8 cellular contexts compared by ENCODE assay signal in genomic region chr16:30775381-30776099, GRCh38. TPM values are rescaled to one million over a fixed set of nuclear protein-coding genes. Genes with fewer than 3 reads are reported as not detected.
DNase-seq lines count a peak whose midpoint lies in the region; ATAC-seq and TF ChIP-seq lines count a peak whose summit lies in the region.

No MANE protein-coding gene starts in this region.

- no peak overlapping the region for H3K27ac ChIP-seq in CD4-positive, CD25-positive, alpha-beta regulatory T cell (ENCODE audit: insufficient read depth, low read length, poor library complexity, severe bottlenecking)
- H3K27ac ChIP-seq in ascending aorta, result peak overlapping the region; percentile 79 to 86
- peak overlapping the region; percentile 90 to 94 for H3K27ac ChIP-seq in right atrium auricular region
- peak overlapping the region; percentile 74 for H3K27ac ChIP-seq in vagina

- no peak overlapping the region for H3K27ac Mint-ChIP-seq in CD4-positive, CD25-positive, alpha-beta regulatory T cell

- ATAC-seq in CD4-positive, CD25-positive, alpha-beta regulatory T cell (ENCODE audit: low read depth in 2 of 2), result peak; percentile 77 to 78
- ATAC-seq in GM19463 (IDR thresholded peaks at IDR 0.05; ENCODE audit: unreplicated experiment), result peak; percentile 72

- peak overlapping the region; percentile 61 for H3K4me3 ChIP-seq in CD4-positive, CD25-positive, alpha-beta regulatory T cell (ENCODE audit: low read depth, low read length)
- H3K4me3 ChIP-seq in LNCaP clone FGC (ENCODE audit: low read depth, low read length), result peak overlapping the region; percentile 88
- H3K4me3 ChIP-seq in ascending aorta, result peak overlapping the region; percentile 75 to 86
- H3K4me3 ChIP-seq in right atrium auricular region, result peak overlapping the region; percentile 74
- peak overlapping the region; percentile 69 to 76 for H3K4me3 ChIP-seq in vagina

- peaks cover 15% of the 10 kb centered on the region for H3K36me3 Mint-ChIP-seq in CD4-positive, CD25-positive, alpha-beta regulatory T cell

- H3K4me3 Mint-ChIP-seq in CD4-positive, CD25-positive, alpha-beta regulatory T cell, result peak overlapping the region; percentile 72 to 90 (median 88)

- H3K27me3 ChIP-seq in CD4-positive, CD25-positive, alpha-beta regulatory T cell (ENCODE audit: control insufficient read depth, insufficient read depth, low read length), result peaks cover 2% of the 10 kb centered on the region
- H3K27me3 ChIP-seq in ascending aorta, result no peaks in the 10 kb centered on the region
- no peaks in the 10 kb centered on the region for H3K27me3 ChIP-seq in right atrium auricular region
- H3K27me3 ChIP-seq in vagina, result no peaks in the 10 kb centered on the region

- H3K36me3 ChIP-seq in CD4-positive, CD25-positive, alpha-beta regulatory T cell (ENCODE audit: control insufficient read depth, insufficient read depth, low read length), result peaks cover 33% of the 10 kb centered on the region
- H3K36me3 ChIP-seq in ascending aorta, result peaks cover 27 to 34% of the 10 kb centered on the region in 2 donors
- H3K36me3 ChIP-seq in right atrium auricular region, result peaks cover 38% of the 10 kb centered on the region
- H3K36me3 ChIP-seq in vagina, result peaks cover 0 to 32% of the 10 kb centered on the region in 2 donors

- DNase-seq in CD4-positive, CD25-positive, alpha-beta regulatory T cell, result peak; percentile 17 to 75 (median 30)
- peak; percentile 49 for DNase-seq in LNCaP clone FGC (ENCODE audit: low read depth)
- peak; percentile 73 to 81 for DNase-seq in SW 1271 (lab: John Stamatoyannopoulos, UW)
- DNase-seq in ascending aorta (ENCODE audit: low spot score in 2 of 2), result peak; percentile 32 to 90
- peak; percentile 83 for DNase-seq in right atrium auricular region (ENCODE audit: low spot score)
- peak; percentile 93 for DNase-seq in posterior vena cava (ENCODE audit: low spot score)
- DNase-seq in vagina (ENCODE audit: extremely low spot score in 2 of 2), result no peak

- no peak for TF ChIP-seq CTCF in LNCaP clone FGC (IDR thresholded peaks at IDR 0.05; ENCODE audit: control insufficient read depth, extremely low read depth, insufficient read depth)
- TF ChIP-seq CTCF in ascending aorta (IDR thresholded peaks at IDR 0.05), result no peak
- no peak for TF ChIP-seq CTCF in right atrium auricular region (IDR thresholded peaks at IDR 0.05)
- no peak for TF ChIP-seq CTCF in vagina (IDR thresholded peaks at IDR 0.05)

- H3K9me3 ChIP-seq in CD4-positive, CD25-positive, alpha-beta regulatory T cell (ENCODE audit: control insufficient read depth in 2 of 2, low read length in 2 of 2), result no peaks in the 10 kb centered on the region
- H3K9me3 ChIP-seq in ascending aorta, result no peaks in the 10 kb centered on the region
- no peaks in the 10 kb centered on the region for H3K9me3 ChIP-seq in right atrium auricular region
- H3K9me3 ChIP-seq in vagina, result no peaks in the 10 kb centered on the region

- no peaks in the 10 kb centered on the region for H3K27me3 Mint-ChIP-seq in CD4-positive, CD25-positive, alpha-beta regulatory T cell

- no peaks in the 10 kb centered on the region for H3K9me3 Mint-ChIP-seq in CD4-positive, CD25-positive, alpha-beta regulatory T cell

- intact Hi-C loops in ascending aorta (cut with DNase I), result loop anchor here (5.0 kb wide), 1 partner anchor 37 kb away; no protein-coding TSS in a partner anchor
- intact Hi-C loops in posterior vena cava (cut with DNase I), result no loop called here
- intact Hi-C loops in vagina (cut with DNase I), result no loop called here

- no peak for TF ChIP-seq POLR2A in vagina (IDR thresholded peaks at IDR 0.05)

- peaks cover 5 to 33% (median 8%) of the 10 kb centered on the region in 4 donors for H3K4me1 Mint-ChIP-seq in CD4-positive, CD25-positive, alpha-beta regulatory T cell

- peaks cover 19% of the 10 kb centered on the region for H3K4me1 ChIP-seq in CD4-positive, CD25-positive, alpha-beta regulatory T cell (ENCODE audit: control insufficient read depth, insufficient read depth, low read length, poor library complexity, severe bottlenecking)
- H3K4me1 ChIP-seq in ascending aorta (peaks cover 2 to 13% of the 10 kb centered on the region in 2 donors), right atrium auricular region (peaks cover 0 to 35% of the 10 kb centered on the region in 2 donors), vagina (peaks cover 29% of the 10 kb centered on the region)

RNA-seq across cellular contexts. Expression of gene ZNF629, which starts 11.5 kb away (rescaled TPM):
- total RNA-seq in CD4-positive, CD25-positive, alpha-beta regulatory T cell, result 0.49 TPM
- under 1 TPM; 0.23 to 0.79 (median 0.39) TPM for polyA plus RNA-seq in CD4-positive, CD25-positive, alpha-beta regulatory T cell
- total RNA-seq in ascending aorta, result 12.3 TPM
- total RNA-seq in right atrium auricular region, result 10 to 100 TPM; 21.2 to 22.9 TPM
- total RNA-seq in posterior vena cava, result 10 to 100 TPM; 10.1 to 11.2 TPM
- 11.3 TPM for total RNA-seq in vagina

RNA-seq across cellular contexts. Expression of gene RNF40, which starts 13.4 kb away (rescaled TPM):
- total RNA-seq in CD4-positive, CD25-positive, alpha-beta regulatory T cell, result 66.2 TPM
- 10 to 100 TPM; 19.0 to 26.9 (median 22.9) TPM for polyA plus RNA-seq in CD4-positive, CD25-positive, alpha-beta regulatory T cell
- total RNA-seq in ascending aorta, result 66.3 TPM
- 10 to 100 TPM; 48.5 to 59.5 TPM for total RNA-seq in right atrium auricular region
- 10 to 100 TPM; 60.9 to 66.5 TPM for total RNA-seq in posterior vena cava
- total RNA-seq in vagina, result 60.9 TPM

RNA-seq across cellular contexts. Expression of gene CFAP119, which starts 13.7 kb away (rescaled TPM):
- total RNA-seq in CD4-positive, CD25-positive, alpha-beta regulatory T cell, result 1.8 TPM
- polyA plus RNA-seq in CD4-positive, CD25-positive, alpha-beta regulatory T cell, result 1 to 10 TPM in 1 of 4 donors, under 1 TPM in 2, not detected in 1; 0.23 to 1.5 (median 0.59) TPM
- not detected for total RNA-seq in ascending aorta
- under 1 TPM; 0.37 to 0.83 TPM for total RNA-seq in right atrium auricular region
- total RNA-seq in posterior vena cava, result 1 to 10 TPM; 1.2 TPM
- total RNA-seq in vagina, result 1.7 TPM

RNA-seq across cellular contexts. Expression of gene PHKG2, which starts 27.3 kb away (rescaled TPM):
- 43.9 TPM for total RNA-seq in CD4-positive, CD25-positive, alpha-beta regulatory T cell
- 10 to 100 TPM; 39.5 to 48.5 (median 44.7) TPM for polyA plus RNA-seq in CD4-positive, CD25-positive, alpha-beta regulatory T cell
- total RNA-seq in ascending aorta (78.8 TPM), right atrium auricular region (10 to 100 TPM; 16.0 to 22.1 TPM), posterior vena cava (10 to 100 TPM; 13.0 to 13.9 TPM), vagina (32.9 TPM)

Comparison
In these comparisons a context has a peak if more than half of its experiments do, and no peak if none do; other contexts are left out.
1. DNase-seq: peak in CD4-positive, CD25-positive, alpha-beta regulatory T cell (3 of 3), LNCaP clone FGC (single experiment), SW 1271 (2 of 2), ascending aorta (2 of 2), right atrium auricular region (single experiment) and posterior vena cava (single experiment); none in vagina (0 of 2).
2. Peak in every context shown above with its lines, with median percentiles within 50 percentile points of each other: H3K4me3 ChIP-seq.